ENCODE assay signal across 21 cellular contexts in the genomic region with DNA sequence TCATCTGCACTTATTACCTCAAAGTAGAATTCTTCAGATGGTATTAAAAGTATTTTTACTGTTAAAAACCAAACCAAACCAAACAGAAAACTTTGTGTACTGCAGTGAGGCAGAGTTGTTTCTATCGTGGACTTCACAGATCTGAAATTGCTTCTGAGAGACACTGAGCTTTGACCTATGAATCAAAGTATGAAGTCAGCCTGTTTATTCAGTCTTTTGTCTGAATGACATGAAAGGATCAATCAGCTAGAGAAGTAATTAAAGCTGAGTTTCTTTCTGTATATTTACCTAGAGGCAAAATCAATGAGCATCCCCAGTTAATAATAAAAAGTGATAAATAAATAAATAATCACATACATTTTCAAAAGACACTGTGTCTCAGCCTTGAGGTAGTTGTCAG.
"Had no signal": no experiment of that assay in that cellular context is flagged by ENCODE, and none has a peak within 500 bp of the region (broad histone marks: within the 10 kb centered on the region; RNA-seq: fewer than 3 reads in every experiment).

No MANE protein-coding gene starts in this region.

- H3K27me3 ChIP-seq: ascending aorta had no signal

- H3K4me3 ChIP-seq: ascending aorta, SK-N-MC had no signal

- H3K36me3 ChIP-seq: ascending aorta had no signal

- H3K27ac ChIP-seq: ascending aorta, SK-N-MC, VCaP had no signal

- H3K4me1 ChIP-seq: ascending aorta had no signal

- H3K9me3 ChIP-seq: ascending aorta had no signal

- DNase-seq: activated CD4-positive, alpha-beta memory T cell treated with anti-CD3 and anti-CD28 coated beads for 36 hours; activated CD4-positive, alpha-beta T cell treated with anti-CD3 and anti-CD28 coated beads, Interleukin-2, amount 10 ng/mL, durations not matched to agents 7 days and 5 days; activated CD4-positive, CD25-positive, alpha-beta regulatory T cell; activated CD8-positive, alpha-beta memory T cell treated with anti-CD3 and anti-CD28 coated beads for 24 hours; activated gamma-delta T cell; activated naive CD4-positive, alpha-beta T cell treated with anti-CD3 and anti-CD28 coated beads, Interleukin-2, amount 10 ng/mL, durations not matched to agents 7 days and 5 days; activated T-cell treated with anti-CD3 and anti-CD28 coated beads, Interleukin-2, amount 50 U/mL, for 4 hours; amniotic stem cell; MM.1S; NCI-H1048; NCI-H1694 treated with DMSO at 0.1 percent for 48 hours; NCI-H2029 treated with DMSO at 0.1 percent for 48 hours; NCI-H446; OCI-M1; RPMI8226; T-helper 1 cell had no signal

- ATAC-seq: activated T-cell treated with anti-CD3 and anti-CD28 coated beads, Interleukin-2, amount 50 U/mL, for 4 hours; Panc1; Right ventricle myocardium inferior had no signal
